20 cellular contexts compared by ENCODE assay signal in the genomic region with DNA sequence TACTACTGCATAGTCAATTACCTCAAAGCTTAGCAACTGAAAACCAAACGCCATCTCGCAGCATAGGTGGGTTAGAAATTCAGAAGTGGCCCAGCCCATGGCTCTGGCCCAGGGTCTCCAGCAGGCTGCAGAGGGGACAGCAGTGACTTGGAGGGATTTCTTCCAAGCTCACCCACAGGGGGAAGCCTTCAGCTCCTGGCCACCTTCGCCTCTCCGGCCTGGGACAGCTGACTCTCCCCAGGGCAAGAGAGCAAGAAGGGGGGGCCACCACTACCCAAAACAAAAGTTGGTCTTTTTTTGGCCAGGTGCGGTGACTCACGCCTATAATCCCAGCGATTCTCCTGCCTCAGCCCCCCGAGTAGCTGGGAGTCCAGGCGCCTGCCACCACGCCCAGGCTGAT. TPM values are rescaled to one million over a fixed set of nuclear protein-coding genes. Genes with fewer than 3 reads are reported as not detected.
DNase-seq lines count a peak whose midpoint lies in the region; ATAC-seq, FAIRE-seq and TF ChIP-seq lines count a peak whose summit lies in the region.
"Had no signal": no experiment of that assay in that cellular context is flagged by ENCODE, and none has a peak within 500 bp of the region (broad histone marks: within the 10 kb centered on the region; RNA-seq: fewer than 3 reads in every experiment).

No MANE protein-coding gene starts in this region.

- no peaks in the 10 kb centered on the region for H3K79me1 ChIP-seq in H1 (ENCODE audit: low read depth, low read length)

- TF ChIP-seq CTCF in RWPE1 (conservative IDR thresholded peaks at IDR 0.05; ENCODE audit: low read depth): no peak
- peak in 2 of 3 experiments; percentile 39 to 43; a peak in 3 of 4 replicates for TF ChIP-seq CTCF in H1 (IDR thresholded peaks at IDR 0.05; ENCODE audit: control extremely low read depth in 1 of 3, insufficient read depth in 1 of 3, low read depth in 1 of 3, low read length in 3 of 3)
- TF ChIP-seq CTCF in neural progenitor cell (IDR thresholded peaks at IDR 0.05): peak; percentile 5
- no peak for TF ChIP-seq CTCF in smooth muscle cell (IDR thresholded peaks at IDR 0.05; ENCODE audit: borderline replicate concordance, insufficient read depth, poor library complexity, severe bottlenecking)

- H3K4me3 Mint-ChIP-seq in neural progenitor cell: no peak overlapping the region

- TF ChIP-seq EP300 in H1 (IDR thresholded peaks at IDR 0.05; ENCODE audit: borderline replicate concordance in 1 of 2, low read depth in 2 of 2, low read length in 2 of 2): no peak

- H3K27me3 ChIP-seq in H1 (replicated peaks in 1 of 4; ENCODE audit: control insufficient read depth in 3 of 4, extremely low read depth in 1 of 4, insufficient read depth in 3 of 4, low read length in 3 of 4): peaks cover 0 to 7% (median 4%) of the 10 kb centered on the region in 4 experiments; a peak in 4 of 7 replicates
- H3K27me3 ChIP-seq in neural progenitor cell: peaks cover 22% of the 10 kb centered on the region
- peaks cover 9% of the 10 kb centered on the region for H3K27me3 ChIP-seq in smooth muscle cell (ENCODE audit: low read depth)

- no peak overlapping the region for H2BK20ac ChIP-seq in H1 (ENCODE audit: low read length)

- H3K4me1 Mint-ChIP-seq in neural progenitor cell: peaks cover 14% of the 10 kb centered on the region

- no peaks in the 10 kb centered on the region for H4K20me1 ChIP-seq in H1 (replicated peaks in 1 of 2; ENCODE audit: control insufficient read depth in 1 of 2, insufficient read depth in 2 of 2, low read length in 2 of 2)
- no peaks in the 10 kb centered on the region for H4K20me1 ChIP-seq in neural progenitor cell (ENCODE audit: low read depth)
- no peaks in the 10 kb centered on the region for H4K20me1 ChIP-seq in smooth muscle cell (ENCODE audit: low read depth)

- H4K91ac ChIP-seq in H1 (replicated peaks; ENCODE audit: insufficient read length, low read length): no peak overlapping the region

- no peak overlapping the region for H2BK15ac ChIP-seq in H1 (ENCODE audit: low read length)

- no peak overlapping the region for H4K8ac ChIP-seq in H1 (ENCODE audit: extremely low read depth, insufficient read depth, low read length)

- H3K36me3 Mint-ChIP-seq in neural progenitor cell: no peaks in the 10 kb centered on the region

- H3K9me3 Mint-ChIP-seq in neural progenitor cell: no peaks in the 10 kb centered on the region

- peak; percentile 74 for DNase-seq in ELF-1 (ENCODE audit: low read depth, low spot score)
- no peak for DNase-seq in RWPE1 (ENCODE audit: low spot score)
- no peak for DNase-seq in H1 (ENCODE audit: low read depth in 1 of 2, low spot score in 2 of 2)
- DNase-seq in neural progenitor cell (ENCODE audit: low spot score): peak; percentile 22
- no peak for DNase-seq in smooth muscle cell (lab: John Stamatoyannopoulos, UW; ENCODE audit: unreplicated experiment)
- DNase-seq in midbrain (lab: John Stamatoyannopoulos, UW): no peak
- DNase-seq: ACHN, DND-41, GDM1, HCEC 1CT, NCI-H1417, NCI-H187 treated with DMSO at 0.1 percent for 48 hours, NCI-H226, NCI-H524, PC-3, RPMI8226, SIG-M5 had no signal

- no peak overlapping the region for H3K56ac ChIP-seq in H1 (replicated peaks; ENCODE audit: insufficient read length, low read depth, low read length)

- H2AFZ ChIP-seq in H1 (ENCODE audit: low read length) (no peak overlapping the region), neural progenitor cell (replicated peaks) (no peak overlapping the region), smooth muscle cell (ENCODE audit: low read depth) (no peak overlapping the region)

- no peaks in the 10 kb centered on the region for H3K9me3 ChIP-seq in H1 (ENCODE audit: insufficient read depth in 2 of 2, low read depth in 1 of 2, low read length in 1 of 2)
- H3K9me3 ChIP-seq in neural progenitor cell (ENCODE audit: low read depth): no peaks in the 10 kb centered on the region
- H3K9me3 ChIP-seq in smooth muscle cell (replicated peaks; ENCODE audit: low read depth): no peaks in the 10 kb centered on the region

- H3K27ac ChIP-seq in RWPE1: peak overlapping the region; percentile 85
- H3K27ac ChIP-seq in H1 (ENCODE audit: low read depth, low read length): no peak overlapping the region
- no peak overlapping the region for H3K27ac ChIP-seq in neural progenitor cell
- no peak overlapping the region for H3K27ac ChIP-seq in smooth muscle cell (ENCODE audit: low read depth)
- H3K27ac ChIP-seq: KMS-11 had no signal

- H3F3A ChIP-seq in neural progenitor cell (ENCODE audit: low read depth) (peaks cover 42% of the 10 kb centered on the region), smooth muscle cell (ENCODE audit: low read depth) (peaks cover 7% of the 10 kb centered on the region)

- H3K4me2 ChIP-seq in H1 (ENCODE audit: insufficient read depth in 1 of 2, low read depth in 2 of 2, low read length in 2 of 2) (no peak overlapping the region), neural progenitor cell (no peak overlapping the region), smooth muscle cell (no peak overlapping the region)
- H3K4me2 ChIP-seq: KMS-11 had no signal

- H3K27ac Mint-ChIP-seq in neural progenitor cell: no peak overlapping the region
- H3K27ac Mint-ChIP-seq: CD14-positive monocyte had no signal

- no peak overlapping the region for H3K23ac ChIP-seq in H1 (ENCODE audit: insufficient read length)

- FAIRE-seq in H1 (lab: Jason Lieb, UNC): no peak

- H4K5ac ChIP-seq in H1 (ENCODE audit: insufficient read length, low read depth, low read length): no peak overlapping the region

- H2AK5ac ChIP-seq in H1 (ENCODE audit: low read depth, low read length): no peak overlapping the region

- POLR2A ChIA-PET in RWPE1 (lab: Yijun Ruan, JAX; ENCODE audit: low non-redundant PET) (no interaction called here), H1 (lab: Charles Lee; ENCODE audit: partially characterized antibody) (interaction anchor here (0.5 to 8.5 kb wide), 4 partner anchors 14 to 420 kb away, joined by 3 to 50 read pairs (median 5); no protein-coding TSS in a partner anchor)

- no peak overlapping the region for H3K4ac ChIP-seq in H1 (replicated peaks; ENCODE audit: insufficient read length, low read depth, low read length)

- WGBS in H1 (ENCODE audit: extremely low coverage in 1 of 2, insufficient coverage in 1 of 2, insufficient read length in 1 of 2, insufficient replicate concordance in 2 of 2, low coverage in 1 of 2, low lambda C conversion rate in 2 of 2, missing lambda C conversion rate in 1 of 2), 2 experiments: 85% methylated on average over 10 of the region's 10 CpGs; no CpG with 5 or more reads in 1 of the 2 experiments
- WGBS in smooth muscle cell (ENCODE audit: low lambda C conversion rate): 90% methylated on average over 10 of the region's 10 CpGs

- no peak overlapping the region for H3K18ac ChIP-seq in H1 (ENCODE audit: extremely low read depth, low read length)

- H3K36me3 ChIP-seq in H1 (ENCODE audit: control insufficient read depth in 2 of 4, insufficient read depth in 4 of 4, low read length in 3 of 4) (no peaks in the 10 kb centered on the region), neural progenitor cell (no peaks in the 10 kb centered on the region), smooth muscle cell (ENCODE audit: low read depth) (no peaks in the 10 kb centered on the region)

- H3K14ac ChIP-seq in H1 (ENCODE audit: insufficient read length): no peak overlapping the region

- H3K4me1 ChIP-seq in H1 (replicated peaks in 1 of 4; ENCODE audit: control insufficient read depth in 3 of 4, insufficient read depth in 4 of 4, low read length in 3 of 4) (peaks cover 3 to 24% (median 14%) of the 10 kb centered on the region in 4 experiments), neural progenitor cell (peaks cover 30% of the 10 kb centered on the region), smooth muscle cell (ENCODE audit: low read depth) (peaks cover 10% of the 10 kb centered on the region)

- H3K27me3 Mint-ChIP-seq in neural progenitor cell (ENCODE audit: insufficient read depth, low read depth): peaks cover 23% of the 10 kb centered on the region

- H3K9ac ChIP-seq in H1 (replicated peaks in 1 of 4; ENCODE audit: extremely low read depth in 1 of 4, low read depth in 3 of 4, low read length in 3 of 4) (no peak overlapping the region), neural progenitor cell (no peak overlapping the region), smooth muscle cell (ENCODE audit: low read depth) (no peak overlapping the region)
- H3K9ac ChIP-seq: KMS-11 had no signal

- CTCF ChIA-PET in RWPE1 (lab: Yijun Ruan, JAX) (interaction anchor here (1.2 kb wide), 1 partner anchor 17 kb away, joined by 5 read pairs; no protein-coding TSS in a partner anchor), H1 (lab: Charles Lee; ENCODE audit: partially characterized antibody) (interaction anchor here (0.8 to 3.7 kb wide), 6 partner anchors 24 to 56 kb away, joined by 3 to 15 read pairs (median 8); no protein-coding TSS in a partner anchor)

- no peak overlapping the region for H2BK12ac ChIP-seq in H1 (ENCODE audit: low read depth, low read length)

- H3K79me2 ChIP-seq in H1 (ENCODE audit: control insufficient read depth in 1 of 2, insufficient read depth in 2 of 2, low read length in 2 of 2): no peaks in the 10 kb centered on the region
- H3K79me2 ChIP-seq in neural progenitor cell (ENCODE audit: low read depth): no peaks in the 10 kb centered on the region
- no peaks in the 10 kb centered on the region for H3K79me2 ChIP-seq in smooth muscle cell (ENCODE audit: low read depth)

- no peak for ATAC-seq in HG03354 (IDR thresholded peaks at IDR 0.05; ENCODE audit: poor library complexity, severe bottlenecking, unreplicated experiment)
- ATAC-seq: PC-3 had no signal

- peak; percentile 9 to 33; a peak in 1 of 4 replicates for TF ChIP-seq RAD21 in H1 (IDR thresholded peaks at IDR 0.05 in 1 of 2, conservative IDR thresholded peaks at IDR 0.05 in 1 of 2; ENCODE audit: low read depth in 2 of 2, low read length in 2 of 2)

- no peak overlapping the region for H2BK5ac ChIP-seq in H1 (ENCODE audit: low read depth, low read length)

- no peak overlapping the region for H2BK120ac ChIP-seq in H1 (replicated peaks; ENCODE audit: low read depth, low read length)

- TF ChIP-seq POLR2A in H1 (IDR thresholded peaks at IDR 0.05; ENCODE audit: control extremely low read depth in 1 of 2, low read depth in 2 of 2, low read length in 2 of 2): no peak

- H3K4me3 ChIP-seq in H1 (ENCODE audit: extremely low read depth in 1 of 4, insufficient read depth in 2 of 4, low read depth in 3 of 4, low read length in 4 of 4) (no peak overlapping the region), neural progenitor cell (no peak overlapping the region), smooth muscle cell (no peak overlapping the region)

- peaks cover 6% of the 10 kb centered on the region; the same call in 1 of the 2 replicates for H3K23me2 ChIP-seq in H1 (ENCODE audit: low read depth, low read length)

RNA-seq across cellular contexts. Expression of gene ANKRD9, which starts 32.2 kb away (rescaled TPM):
- 35.0 and 37.0 TPM in 2 replicates for total RNA-seq in H1 (2021; fragmentation: NEBNext Ultra II Directional; extraction: Animal tissue kit (Norgen Biotek cat#: 25700))
- 41.8 and 47.5 TPM in 2 replicates for polyA plus RNA-seq in H1 (2011; rRNA removed)
- polyA plus RNA-seq in H1 (2011; cell fraction: cytosol; rRNA removed): 59.7 TPM
- polyA plus RNA-seq in H1 (2011; cell fraction: nucleus; rRNA removed): 105 TPM
- 16.8 to 27.7 TPM (median 25.7 TPM) in 4 replicates for polyA plus RNA-seq in H1 (2012, experiment 1 of 2)
- polyA plus RNA-seq in H1 (2012, experiment 2 of 2): 11.8 TPM
- 20.3 TPM for polyA plus RNA-seq in H1 (2013, experiment 1 of 2)
- polyA plus RNA-seq in H1 (2013, experiment 2 of 2): 18.9 TPM
- polyA minus RNA-seq in H1 (2011; rRNA and poly(A)+ RNA removed): 7.0 and 8.6 TPM in 2 replicates
- polyA minus RNA-seq in H1 (2011; cell fraction: cytosol; rRNA and poly(A)+ RNA removed): 22.1 TPM
- 26.5 TPM for polyA minus RNA-seq in H1 (2011; cell fraction: nucleus; rRNA and poly(A)+ RNA removed)
- total RNA-seq in neural progenitor cell (ENCODE audit: low replicate concordance): 10.8 and 47.4 TPM in 2 replicates
- total RNA-seq in smooth muscle cell: 14.0 and 17.2 TPM in 2 replicates
- 38.9 and 40.3 TPM in 2 replicates for polyA plus RNA-seq in smooth muscle cell

RNA-seq across cellular contexts. Expression of gene RCOR1, which starts 50.7 kb away (rescaled TPM):
- 23.1 and 26.3 TPM in 2 replicates for total RNA-seq in H1 (2021; fragmentation: NEBNext Ultra II Directional; extraction: Animal tissue kit (Norgen Biotek cat#: 25700))
- polyA plus RNA-seq in H1 (2011; rRNA removed) (8.6 and 12.3 TPM in 2 replicates), smooth muscle cell (4.4 and 5.5 TPM in 2 replicates)
- 9.7 TPM for polyA plus RNA-seq in H1 (2011; cell fraction: cytosol; rRNA removed)
- polyA plus RNA-seq in H1 (2011; cell fraction: nucleus; rRNA removed): 8.9 TPM
- 10.0 to 14.7 TPM (median 12.8 TPM) in 4 replicates for polyA plus RNA-seq in H1 (2012, experiment 1 of 2)
- 2.3 TPM for polyA plus RNA-seq in H1 (2012, experiment 2 of 2)
- polyA plus RNA-seq in H1 (2013, experiment 1 of 2): 11.1 TPM
- polyA plus RNA-seq in H1 (2013, experiment 2 of 2): 11.7 TPM
- polyA minus RNA-seq in H1 (2011; rRNA and poly(A)+ RNA removed): 18.2 and 19.2 TPM in 2 replicates
- 14.6 TPM for polyA minus RNA-seq in H1 (2011; cell fraction: cytosol; rRNA and poly(A)+ RNA removed)
- polyA minus RNA-seq in H1 (2011; cell fraction: nucleus; rRNA and poly(A)+ RNA removed): 19.4 TPM
- total RNA-seq in neural progenitor cell (ENCODE audit: low replicate concordance) (25.3 and 33.7 TPM in 2 replicates), smooth muscle cell (25.7 and 29.3 TPM in 2 replicates)

Comparison
In these comparisons a context has a peak if more than half of its experiments do, and no peak if none do; other contexts are left out.
1. DNase-seq: peak in ELF-1 (single experiment) and neural progenitor cell (single experiment); none in RWPE1 (single experiment), H1 (0 of 2), smooth muscle cell (single experiment) and midbrain (single experiment).
2. CTCF ChIP-seq: peak in H1 (2 of 3) and neural progenitor cell (single experiment); none in RWPE1 (single experiment) and smooth muscle cell (single experiment).